ENCODE assay signal across 16 cellular contexts in the genomic region with DNA sequence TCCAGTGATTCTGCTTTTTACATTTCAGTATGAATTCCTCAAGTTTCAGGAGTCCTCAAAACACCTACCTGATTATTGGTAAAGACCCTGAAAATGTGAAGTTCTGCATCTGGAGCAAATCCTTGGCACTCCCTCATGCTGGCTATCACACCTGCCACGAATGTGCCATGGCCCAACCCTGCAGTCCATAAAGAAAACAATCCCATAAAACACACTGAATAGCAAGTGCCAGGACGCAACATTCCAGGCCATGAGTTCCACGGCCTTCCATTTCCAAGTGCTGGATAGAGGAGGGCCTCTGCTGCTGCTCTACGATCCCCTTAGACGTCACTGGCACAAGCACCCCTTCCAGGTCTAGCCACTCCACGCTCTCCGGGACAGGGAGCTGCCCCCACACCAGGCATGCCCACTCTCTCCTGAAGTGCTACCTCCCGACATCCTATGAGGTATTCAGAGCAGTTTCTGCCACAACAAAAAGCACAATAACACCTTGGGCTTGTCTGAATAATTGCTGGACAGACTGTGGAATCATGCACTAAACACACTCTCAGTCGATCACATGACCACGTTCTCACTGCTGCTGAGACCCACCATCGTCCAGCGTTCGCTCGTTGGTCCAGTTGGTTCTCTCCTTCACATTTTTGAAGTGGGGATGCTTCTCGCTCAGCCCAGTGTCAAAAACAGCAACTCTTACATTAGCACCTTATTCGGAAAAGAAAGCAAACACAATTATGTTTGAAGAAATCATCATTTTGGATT. TPM values are rescaled to one million over a fixed set of nuclear protein-coding genes. Genes with fewer than 3 reads are reported as not detected.
DNase-seq lines count a peak whose midpoint lies in the region; ATAC-seq and TF ChIP-seq lines count a peak whose summit lies in the region.
"Had no signal": no experiment of that assay in that cellular context is flagged by ENCODE, and none has a peak within 500 bp of the region (broad histone marks: within the 10 kb centered on the region; RNA-seq: fewer than 3 reads in every experiment).

No MANE protein-coding gene starts in this region.

- H3K4me1 Mint-ChIP-seq in activated naive CD8-positive, alpha-beta T cell treated with anti-CD3 and anti-CD28 coated beads, Interleukin-2, amount 50 U/mL, for 24 hours: peaks cover 14% of the 10 kb centered on the region
- peaks cover 20% of the 10 kb centered on the region for H3K4me1 Mint-ChIP-seq in activated naive CD8-positive, alpha-beta T cell treated with anti-CD3 and anti-CD28 coated beads for 36 hours
- no peaks in the 10 kb centered on the region for H3K4me1 Mint-ChIP-seq in brain
- H3K4me1 Mint-ChIP-seq: GM23338 had no signal

- no peak for TF ChIP-seq CTCF in brain (conservative IDR thresholded peaks at IDR 0.05)
- TF ChIP-seq CTCF in mucosa of descending colon (IDR thresholded peaks at IDR 0.05): no peak

- TF ChIP-seq POLR2A in GM18505 (IDR thresholded peaks at IDR 0.05; ENCODE audit: borderline replicate concordance, extremely low read depth, insufficient read depth, insufficient read length): no peak

- ATAC-seq in activated naive CD8-positive, alpha-beta T cell treated with anti-CD3 and anti-CD28 coated beads, Interleukin-2, amount 50 U/mL, for 24 hours: no peak
- ATAC-seq in mucosa of descending colon (peak; percentile 76), GM18505 (IDR thresholded peaks at IDR 0.05; ENCODE audit: unreplicated experiment) (no peak), HG03460 (IDR thresholded peaks at IDR 0.05; ENCODE audit: unreplicated experiment) (no peak)
- ATAC-seq: GM23338 had no signal

- H3K36me3 Mint-ChIP-seq in activated naive CD8-positive, alpha-beta T cell treated with anti-CD3 and anti-CD28 coated beads, Interleukin-2, amount 50 U/mL, for 24 hours (ENCODE audit: low read depth): peaks cover 63% of the 10 kb centered on the region
- H3K36me3 Mint-ChIP-seq in activated naive CD8-positive, alpha-beta T cell treated with anti-CD3 and anti-CD28 coated beads for 36 hours: peaks cover 22% of the 10 kb centered on the region
- H3K36me3 Mint-ChIP-seq in brain: peaks cover 76% of the 10 kb centered on the region

- H3K9me3 Mint-ChIP-seq in activated naive CD8-positive, alpha-beta T cell treated with anti-CD3 and anti-CD28 coated beads, Interleukin-2, amount 50 U/mL, for 24 hours: no peaks in the 10 kb centered on the region
- H3K9me3 Mint-ChIP-seq in activated naive CD8-positive, alpha-beta T cell treated with anti-CD3 and anti-CD28 coated beads for 36 hours: no peaks in the 10 kb centered on the region
- no peaks in the 10 kb centered on the region for H3K9me3 Mint-ChIP-seq in brain
- H3K9me3 Mint-ChIP-seq: CD8-positive, alpha-beta memory T cell; GM23338 had no signal

- peaks cover 26% of the 10 kb centered on the region for H3K4me1 ChIP-seq in mucosa of descending colon (ENCODE audit: low read depth)

- no peaks in the 10 kb centered on the region for H3K27me3 Mint-ChIP-seq in activated naive CD8-positive, alpha-beta T cell treated with anti-CD3 and anti-CD28 coated beads, Interleukin-2, amount 50 U/mL, for 24 hours
- H3K27me3 Mint-ChIP-seq in activated naive CD8-positive, alpha-beta T cell treated with anti-CD3 and anti-CD28 coated beads for 36 hours: no peaks in the 10 kb centered on the region
- H3K27me3 Mint-ChIP-seq in brain: peaks cover 4% of the 10 kb centered on the region
- H3K27me3 Mint-ChIP-seq: CD8-positive, alpha-beta memory T cell had no signal

- H3K36me3 ChIP-seq in mucosa of descending colon (ENCODE audit: low read depth): peaks cover 15% of the 10 kb centered on the region

- no peak for DNase-seq in activated naive CD8-positive, alpha-beta T cell treated with anti-CD3 and anti-CD28 coated beads, Interleukin-2, amount 50 U/mL, for 24 hours
- DNase-seq in activated naive CD8-positive, alpha-beta T cell treated with anti-CD3 and anti-CD28 coated beads for 36 hours: no peak
- DNase-seq in mucosa of descending colon (peak in 2 of 3 donors; percentile 46 to 50), NCI-H69 (lab: John Stamatoyannopoulos, UW) (no peak)
- DNase-seq: 8988T; AML-193; Caco-2; CD8-positive, alpha-beta memory T cell; GF-D8; H7 had no signal

- no peak overlapping the region for H3K4me3 ChIP-seq in mucosa of descending colon
- H3K4me3 ChIP-seq: BLaER1, GM23338 had no signal

- no peaks in the 10 kb centered on the region for H3K9me3 ChIP-seq in mucosa of descending colon
- H3K9me3 ChIP-seq: BLaER1, Caco-2 had no signal

- no peak overlapping the region for H3K4me3 Mint-ChIP-seq in activated naive CD8-positive, alpha-beta T cell treated with anti-CD3 and anti-CD28 coated beads, Interleukin-2, amount 50 U/mL, for 24 hours
- H3K4me3 Mint-ChIP-seq in activated naive CD8-positive, alpha-beta T cell treated with anti-CD3 and anti-CD28 coated beads for 36 hours: no peak overlapping the region
- no peak overlapping the region for H3K4me3 Mint-ChIP-seq in brain
- H3K4me3 Mint-ChIP-seq: CD8-positive, alpha-beta memory T cell; GM23338 had no signal

- intact Hi-C loops in mucosa of descending colon (cut with DNase I, micrococcal nuclease): no loop called here

- peak overlapping the region; percentile 8 for H3K27ac Mint-ChIP-seq in activated naive CD8-positive, alpha-beta T cell treated with anti-CD3 and anti-CD28 coated beads, Interleukin-2, amount 50 U/mL, for 24 hours
- no peak overlapping the region for H3K27ac Mint-ChIP-seq in activated naive CD8-positive, alpha-beta T cell treated with anti-CD3 and anti-CD28 coated beads for 36 hours
- peak overlapping the region in 4 of 5 experiments; percentile 45 to 92 (median 78) for H3K27ac Mint-ChIP-seq in brain
- H3K27ac Mint-ChIP-seq: GM23338 had no signal

RNA-seq across cellular contexts. Expression of a gene that starts 23.4 kb away (rescaled TPM):
- total RNA-seq in activated naive CD8-positive, alpha-beta T cell treated with anti-CD3 and anti-CD28 coated beads for 36 hours: 10 to 100 TPM; 29.6 to 30.2 TPM
- polyA plus RNA-seq in brain (ENCODE audit: insufficient read depth, low read depth, low replicate concordance): 71.6 TPM
- total RNA-seq in mucosa of descending colon: 10 to 100 TPM; 66.1 to 97.0 (median 93.4) TPM

RNA-seq across cellular contexts. Expression of a gene that starts 50.7 kb away (rescaled TPM):
- total RNA-seq in activated naive CD8-positive, alpha-beta T cell treated with anti-CD3 and anti-CD28 coated beads for 36 hours: not detected
- 4.1 TPM for polyA plus RNA-seq in brain (ENCODE audit: insufficient read depth, low read depth, low replicate concordance)
- total RNA-seq in mucosa of descending colon: not detected
- total RNA-seq: CD8-positive, alpha-beta memory T cell; GM23338; H7; HT1080 had no signal
- polyA plus RNA-seq: CD8-positive, alpha-beta memory T cell; GM23338 had no signal

RNA-seq across cellular contexts. Expression of a gene that starts 51.7 kb away (rescaled TPM):
- total RNA-seq in activated naive CD8-positive, alpha-beta T cell treated with anti-CD3 and anti-CD28 coated beads for 36 hours: 10 to 100 TPM; 13.2 to 13.9 TPM
- 30.0 TPM for polyA plus RNA-seq in brain (ENCODE audit: insufficient read depth, low read depth, low replicate concordance)
- 10 to 100 TPM in 2 of 3 donors, 1 to 10 TPM in 1; 7.2 to 21.3 (median 11.0) TPM for total RNA-seq in mucosa of descending colon

RNA-seq across cellular contexts. Expression of a gene that starts 51.8 kb away (rescaled TPM):
- under 1 TPM in 1 of 2 experiments, not detected in 1; 0.33 TPM for total RNA-seq in activated naive CD8-positive, alpha-beta T cell treated with anti-CD3 and anti-CD28 coated beads for 36 hours
- polyA plus RNA-seq in brain (ENCODE audit: insufficient read depth, low read depth, low replicate concordance): 0.53 TPM
- total RNA-seq in mucosa of descending colon: under 1 TPM in 1 of 3 donors, not detected in 2; 0.95 TPM
- total RNA-seq: HT1080 had no signal

Comparison
In these comparisons a context has a peak if more than half of its experiments do, and no peak if none do; other contexts are left out.
1. DNase-seq: peak in mucosa of descending colon (2 of 3); none in activated naive CD8-positive, alpha-beta T cell treated with anti-CD3 and anti-CD28 coated beads, Interleukin-2, amount 50 U/mL, for 24 hours (single experiment), activated naive CD8-positive, alpha-beta T cell treated with anti-CD3 and anti-CD28 coated beads for 36 hours (single experiment) and NCI-H69 (single experiment).